Comparison of ENCODE assay signal across 1 cellular context in the genomic region with DNA sequence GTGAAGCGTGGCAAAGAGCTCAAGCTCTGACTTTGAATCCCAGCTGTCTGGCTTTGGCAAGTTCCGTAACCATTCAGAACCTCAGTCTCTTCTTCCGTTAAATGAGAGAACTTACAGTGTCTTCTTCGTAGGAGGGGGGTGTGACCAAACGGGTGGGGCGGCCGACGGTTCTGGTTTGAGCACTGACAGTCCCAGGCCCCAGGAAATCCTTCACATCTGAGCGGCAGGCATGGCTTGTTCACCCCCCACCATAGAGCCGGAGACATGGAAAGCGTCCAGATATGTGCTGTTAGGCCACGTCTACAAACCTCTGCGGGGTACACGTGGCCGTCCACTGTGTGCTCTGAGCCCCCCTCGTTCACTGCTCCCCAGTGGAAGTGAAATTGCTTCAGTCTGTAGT.
TF ChIP-seq lines count a peak whose summit lies in the region.

No MANE protein-coding gene starts in this region.

TF ChIP-seq in K562, 482 proteins besides CTCF, POLR2A, EP300 and RAD21:
- TF ChIP-seq, protein P1, sequence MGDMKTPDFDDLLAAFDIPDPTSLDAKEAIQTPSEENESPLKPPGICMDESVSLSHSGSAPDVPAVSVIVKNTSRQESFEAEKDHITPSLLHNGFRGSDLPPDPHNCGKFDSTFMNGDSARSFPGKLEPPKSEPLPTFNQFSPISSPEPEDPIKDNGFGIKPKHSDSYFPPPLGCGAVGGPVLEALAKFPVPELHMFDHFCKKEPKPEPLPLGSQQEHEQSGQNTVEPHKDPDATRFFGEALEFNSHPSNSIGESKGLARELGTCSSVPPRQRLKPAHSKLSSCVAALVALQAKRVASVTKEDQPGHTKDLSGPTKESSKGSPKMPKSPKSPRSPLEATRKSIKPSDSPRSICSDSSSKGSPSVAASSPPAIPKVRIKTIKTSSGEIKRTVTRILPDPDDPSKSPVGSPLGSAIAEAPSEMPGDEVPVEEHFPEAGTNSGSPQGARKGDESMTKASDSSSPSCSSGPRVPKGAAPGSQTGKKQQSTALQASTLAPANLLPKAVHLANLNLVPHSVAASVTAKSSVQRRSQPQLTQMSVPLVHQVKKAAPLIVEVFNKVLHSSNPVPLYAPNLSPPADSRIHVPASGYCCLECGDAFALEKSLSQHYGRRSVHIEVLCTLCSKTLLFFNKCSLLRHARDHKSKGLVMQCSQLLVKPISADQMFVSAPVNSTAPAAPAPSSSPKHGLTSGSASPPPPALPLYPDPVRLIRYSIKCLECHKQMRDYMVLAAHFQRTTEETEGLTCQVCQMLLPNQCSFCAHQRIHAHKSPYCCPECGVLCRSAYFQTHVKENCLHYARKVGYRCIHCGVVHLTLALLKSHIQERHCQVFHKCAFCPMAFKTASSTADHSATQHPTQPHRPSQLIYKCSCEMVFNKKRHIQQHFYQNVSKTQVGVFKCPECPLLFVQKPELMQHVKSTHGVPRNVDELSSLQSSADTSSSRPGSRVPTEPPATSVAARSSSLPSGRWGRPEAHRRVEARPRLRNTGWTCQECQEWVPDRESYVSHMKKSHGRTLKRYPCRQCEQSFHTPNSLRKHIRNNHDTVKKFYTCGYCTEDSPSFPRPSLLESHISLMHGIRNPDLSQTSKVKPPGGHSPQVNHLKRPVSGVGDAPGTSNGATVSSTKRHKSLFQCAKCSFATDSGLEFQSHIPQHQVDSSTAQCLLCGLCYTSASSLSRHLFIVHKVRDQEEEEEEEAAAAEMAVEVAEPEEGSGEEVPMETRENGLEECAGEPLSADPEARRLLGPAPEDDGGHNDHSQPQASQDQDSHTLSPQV (IDR thresholded peaks at IDR 0.05): 0 out of 2 replicates have a peak, but pooled peaks have one; percentile 28
- 0 out of 2 replicates have a peak, but pooled peaks have one; percentile 15 for TF ChIP-seq EP400 (IDR thresholded peaks at IDR 0.05)
- TF ChIP-seq, protein P2, sequence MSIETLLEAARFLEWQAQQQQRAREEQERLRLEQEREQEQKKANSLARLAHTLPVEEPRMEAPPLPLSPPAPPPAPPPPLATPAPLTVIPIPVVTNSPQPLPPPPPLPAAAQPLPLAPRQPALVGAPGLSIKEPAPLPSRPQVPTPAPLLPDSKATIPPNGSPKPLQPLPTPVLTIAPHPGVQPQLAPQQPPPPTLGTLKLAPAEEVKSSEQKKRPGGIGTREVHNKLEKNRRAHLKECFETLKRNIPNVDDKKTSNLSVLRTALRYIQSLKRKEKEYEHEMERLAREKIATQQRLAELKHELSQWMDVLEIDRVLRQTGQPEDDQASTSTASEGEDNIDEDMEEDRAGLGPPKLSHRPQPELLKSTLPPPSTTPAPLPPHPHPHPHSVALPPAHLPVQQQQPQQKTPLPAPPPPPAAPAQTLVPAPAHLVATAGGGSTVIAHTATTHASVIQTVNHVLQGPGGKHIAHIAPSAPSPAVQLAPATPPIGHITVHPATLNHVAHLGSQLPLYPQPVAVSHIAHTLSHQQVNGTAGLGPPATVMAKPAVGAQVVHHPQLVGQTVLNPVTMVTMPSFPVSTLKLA (conservative IDR thresholded peaks at IDR 0.05): peak in 1 of 2 experiments; percentile 31; a peak in 1 of 4 replicates
